1 cellular context compared by ENCODE assay signal in the genomic region with DNA sequence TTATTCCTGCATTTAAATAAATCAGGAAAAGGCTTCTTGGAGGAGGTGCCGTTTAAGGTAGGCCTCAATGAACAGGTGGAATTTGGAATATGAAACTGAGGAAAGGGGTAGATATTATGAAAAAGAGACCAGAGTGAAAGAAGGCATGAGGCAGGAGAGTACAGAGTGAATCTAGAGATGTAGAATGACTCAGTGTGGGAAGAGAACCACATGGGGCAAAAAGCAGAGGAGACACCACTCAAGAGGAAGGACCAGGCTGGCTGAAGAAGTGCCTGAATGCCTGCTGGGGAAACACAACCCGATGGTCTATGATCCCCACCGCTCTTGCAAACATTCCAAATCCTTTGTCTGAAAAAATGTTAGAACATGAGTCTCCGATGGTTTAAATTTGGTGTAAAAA.
TF ChIP-seq lines count a peak whose summit lies in the region.

No MANE protein-coding gene starts in this region.

TF ChIP-seq in GM23338, 12 proteins besides CTCF, POLR2A, EP300 and RAD21 (continued from another document):
- TF ChIP-seq, protein P1, sequence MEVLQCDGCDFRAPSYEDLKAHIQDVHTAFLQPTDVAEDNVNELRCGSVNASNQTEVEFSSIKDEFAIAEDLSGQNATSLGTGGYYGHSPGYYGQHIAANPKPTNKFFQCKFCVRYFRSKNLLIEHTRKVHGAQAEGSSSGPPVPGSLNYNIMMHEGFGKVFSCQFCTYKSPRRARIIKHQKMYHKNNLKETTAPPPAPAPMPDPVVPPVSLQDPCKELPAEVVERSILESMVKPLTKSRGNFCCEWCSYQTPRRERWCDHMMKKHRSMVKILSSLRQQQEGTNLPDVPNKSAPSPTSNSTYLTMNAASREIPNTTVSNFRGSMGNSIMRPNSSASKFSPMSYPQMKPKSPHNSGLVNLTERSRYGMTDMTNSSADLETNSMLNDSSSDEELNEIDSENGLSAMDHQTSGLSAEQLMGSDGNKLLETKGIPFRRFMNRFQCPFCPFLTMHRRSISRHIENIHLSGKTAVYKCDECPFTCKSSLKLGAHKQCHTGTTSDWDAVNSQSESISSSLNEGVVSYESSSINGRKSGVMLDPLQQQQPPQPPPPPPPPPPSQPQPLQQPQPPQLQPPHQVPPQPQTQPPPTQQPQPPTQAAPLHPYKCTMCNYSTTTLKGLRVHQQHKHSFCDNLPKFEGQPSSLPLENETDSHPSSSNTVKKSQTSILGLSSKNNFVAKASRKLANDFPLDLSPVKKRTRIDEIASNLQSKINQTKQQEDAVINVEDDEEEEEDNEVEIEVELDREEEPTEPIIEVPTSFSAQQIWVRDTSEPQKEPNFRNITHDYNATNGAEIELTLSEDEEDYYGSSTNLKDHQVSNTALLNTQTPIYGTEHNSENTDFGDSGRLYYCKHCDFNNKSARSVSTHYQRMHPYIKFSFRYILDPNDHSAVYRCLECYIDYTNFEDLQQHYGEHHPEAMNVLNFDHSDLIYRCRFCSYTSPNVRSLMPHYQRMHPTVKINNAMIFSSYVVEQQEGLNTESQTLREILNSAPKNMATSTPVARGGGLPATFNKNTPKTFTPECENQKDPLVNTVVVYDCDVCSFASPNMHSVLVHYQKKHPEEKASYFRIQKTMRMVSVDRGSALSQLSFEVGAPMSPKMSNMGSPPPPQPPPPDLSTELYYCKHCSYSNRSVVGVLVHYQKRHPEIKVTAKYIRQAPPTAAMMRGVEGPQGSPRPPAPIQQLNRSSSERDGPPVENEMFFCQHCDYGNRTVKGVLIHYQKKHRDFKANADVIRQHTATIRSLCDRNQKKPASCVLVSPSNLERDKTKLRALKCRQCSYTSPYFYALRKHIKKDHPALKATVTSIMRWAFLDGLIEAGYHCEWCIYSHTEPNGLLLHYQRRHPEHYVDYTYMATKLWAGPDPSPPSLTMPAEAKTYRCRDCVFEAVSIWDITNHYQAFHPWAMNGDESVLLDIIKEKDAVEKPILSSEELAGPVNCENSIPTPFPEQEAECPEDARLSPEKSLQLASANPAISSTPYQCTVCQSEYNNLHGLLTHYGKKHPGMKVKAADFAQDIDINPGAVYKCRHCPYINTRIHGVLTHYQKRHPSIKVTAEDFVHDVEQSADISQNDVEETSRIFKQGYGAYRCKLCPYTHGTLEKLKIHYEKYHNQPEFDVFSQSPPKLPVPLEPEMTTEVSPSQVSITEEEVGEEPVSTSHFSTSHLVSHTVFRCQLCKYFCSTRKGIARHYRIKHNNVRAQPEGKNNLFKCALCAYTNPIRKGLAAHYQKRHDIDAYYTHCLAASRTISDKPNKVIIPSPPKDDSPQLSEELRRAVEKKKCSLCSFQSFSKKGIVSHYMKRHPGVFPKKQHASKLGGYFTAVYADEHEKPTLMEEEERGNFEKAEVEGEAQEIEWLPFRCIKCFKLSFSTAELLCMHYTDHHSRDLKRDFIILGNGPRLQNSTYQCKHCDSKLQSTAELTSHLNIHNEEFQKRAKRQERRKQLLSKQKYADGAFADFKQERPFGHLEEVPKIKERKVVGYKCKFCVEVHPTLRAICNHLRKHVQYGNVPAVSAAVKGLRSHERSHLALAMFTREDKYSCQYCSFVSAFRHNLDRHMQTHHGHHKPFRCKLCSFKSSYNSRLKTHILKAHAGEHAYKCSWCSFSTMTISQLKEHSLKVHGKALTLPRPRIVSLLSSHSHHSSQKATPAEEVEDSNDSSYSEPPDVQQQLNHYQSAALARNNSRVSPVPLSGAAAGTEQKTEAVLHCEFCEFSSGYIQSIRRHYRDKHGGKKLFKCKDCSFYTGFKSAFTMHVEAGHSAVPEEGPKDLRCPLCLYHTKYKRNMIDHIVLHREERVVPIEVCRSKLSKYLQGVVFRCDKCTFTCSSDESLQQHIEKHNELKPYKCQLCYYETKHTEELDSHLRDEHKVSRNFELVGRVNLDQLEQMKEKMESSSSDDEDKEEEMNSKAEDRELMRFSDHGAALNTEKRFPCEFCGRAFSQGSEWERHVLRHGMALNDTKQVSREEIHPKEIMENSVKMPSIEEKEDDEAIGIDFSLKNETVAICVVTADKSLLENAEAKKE (CRISPR knock-in tag; IDR thresholded peaks at IDR 0.05) = no peak
- TF ChIP-seq STAT1 (IDR thresholded peaks at IDR 0.05; ENCODE audit: unreplicated experiment) (no peak), REST (IDR thresholded peaks at IDR 0.05; ENCODE audit: unreplicated experiment) (no peak), POLR2AphosphoS5 (IDR thresholded peaks at IDR 0.05; ENCODE audit: low read depth) (no peak), ZNF331 (CRISPR knock-in tag; IDR thresholded peaks at IDR 0.05; ENCODE audit: low read depth) (no peak), EZH2 (IDR thresholded peaks at IDR 0.05; ENCODE audit: low read depth, unreplicated experiment) (no peak), ETS1 (IDR thresholded peaks at IDR 0.05) (no peak), ZNF114 (CRISPR knock-in tag; IDR thresholded peaks at IDR 0.05) (no peak), CREB1 (CRISPR knock-in tag; IDR thresholded peaks at IDR 0.05; ENCODE audit: low read depth) (no peak), NANOG (IDR thresholded peaks at IDR 0.05; ENCODE audit: borderline replicate concordance) (no peak)
